ENCODE assay signal across 32 cellular contexts in the genomic region with DNA sequence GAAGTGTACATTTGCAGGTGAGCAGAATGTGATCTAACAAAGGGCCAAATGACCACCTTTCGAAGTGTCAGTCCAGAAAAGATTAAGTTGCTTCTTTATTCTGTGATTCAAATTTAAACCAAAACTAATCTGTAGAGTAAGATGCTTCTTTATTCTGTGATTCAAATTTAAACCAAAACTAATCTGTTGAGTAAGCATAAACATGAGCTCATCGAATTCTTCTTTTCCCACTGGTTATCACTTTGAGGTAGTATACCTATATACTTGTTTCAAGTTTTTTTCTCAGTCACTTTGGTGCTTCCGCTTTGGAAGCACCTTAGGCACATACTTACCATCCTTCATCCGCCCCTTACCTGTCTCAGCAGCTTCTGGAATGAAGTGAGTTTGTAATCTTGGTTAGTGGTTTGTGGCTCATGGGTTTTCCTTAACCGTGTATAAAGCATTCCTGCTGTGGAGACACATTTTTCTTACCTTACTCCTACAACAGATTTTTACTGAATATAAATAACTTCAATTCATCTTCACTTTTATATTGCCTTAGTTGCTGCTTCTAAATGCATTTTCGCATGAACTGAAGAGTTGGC. TPM values are rescaled to one million over a fixed set of nuclear protein-coding genes. Genes with fewer than 3 reads are reported as not detected.
DNase-seq lines count a peak whose midpoint lies in the region; ATAC-seq, FAIRE-seq and TF ChIP-seq lines count a peak whose summit lies in the region.
"Had no signal": no experiment of that assay in that cellular context is flagged by ENCODE, and none has a peak within 500 bp of the region (broad histone marks: within the 10 kb centered on the region; RNA-seq: fewer than 3 reads in every experiment).

No MANE protein-coding gene starts in this region.

- ATAC-seq in HG02870 (IDR thresholded peaks at IDR 0.05; ENCODE audit: unreplicated experiment) (peak; percentile 65), HG03521 (IDR thresholded peaks at IDR 0.05; ENCODE audit: unreplicated experiment) (no peak)
- ATAC-seq: stimulated activated naive CD8-positive, alpha-beta T cell treated with anti-CD3 and anti-CD28 coated beads, Interleukin-15, amount 100 ng/mL, for 72 hours had no signal

- H3K9ac ChIP-seq in neural progenitor cell: no peak overlapping the region
- H3K9ac ChIP-seq: BLaER1, parathyroid adenoma had no signal

- peak; percentile 44 for FAIRE-seq in GM18507 (lab: Jason Lieb, UNC)
- FAIRE-seq: bronchial epithelial cell, H1, islet of Langerhans had no signal

- H3K36me3 ChIP-seq in neural progenitor cell: no peaks in the 10 kb centered on the region
- H3K36me3 ChIP-seq: BLaER1, left ventricle myocardium inferior, Peyer's patch, vagina had no signal

- DNase-seq in GM18507 (ENCODE audit: extremely low spot score, insufficient read length, low read depth) (no peak), astrocyte of the hippocampus (ENCODE audit: low read depth, low spot score) (peak; percentile 45), neural progenitor cell (ENCODE audit: low spot score) (no peak), activated gamma-delta T cell treated with Interleukin-2 at 50 U/mL for 16 hours (no peak), NCI-H524 (lab: John Stamatoyannopoulos, UW) (no peak)
- DNase-seq: activated CD4-positive, alpha-beta memory T cell treated with anti-CD3 and anti-CD28 coated beads for 36 hours; activated naive CD4-positive, alpha-beta T cell treated with anti-CD3 and anti-CD28 coated beads, Interleukin-2, amount 50 U/mL, for 16 hours; amniotic stem cell; erythroblast; Karpas-422; left ventricle myocardium inferior; MV-4-11; NCI-H1436; NCI-H2081; NCI-H69; Peyer's patch; SHP77 treated with DMSO at 0.1 percent for 48 hours; stimulated activated CD4-positive, alpha-beta T cell treated with anti-CD3 and anti-CD28 coated beads, Interleukin-1b, Interleukin-23, amount 100 ng/mL, for 48 hours; stimulated activated CD8-positive, alpha-beta memory T cell treated with anti-CD3 and anti-CD28 coated beads, Interleukin-4, amount 100 ng/mL, for 48 hours; stimulated activated naive CD8-positive, alpha-beta T cell treated with anti-CD3 and anti-CD28 coated beads, Interleukin-15, amount 100 ng/mL, for 72 hours; T-helper 2 cell had no signal

- peaks cover 12% of the 10 kb centered on the region for H3K4me1 Mint-ChIP-seq in neural progenitor cell
- H3K4me1 Mint-ChIP-seq: stimulated activated naive CD8-positive, alpha-beta T cell treated with anti-CD3 and anti-CD28 coated beads, Interleukin-15, amount 100 ng/mL, for 72 hours had no signal

- no peak overlapping the region for H3K27ac Mint-ChIP-seq in neural progenitor cell
- H3K27ac Mint-ChIP-seq: activated CD4-positive, alpha-beta memory T cell treated with anti-CD3 and anti-CD28 coated beads for 36 hours; activated T-helper 1 cell treated with anti-CD3 and anti-CD28 coated beads, Interleukin-12 subunit alpha, Interleukin-12 subunit beta, Interleukin-2, Interleukin-4 antibody, amounts not matched to agents 30 ng/mL and 10 ng/mL and 1 ng/mL, durations not matched to agents 14 hours and 24 hours and 36 hours had no signal

- H3K9me3 ChIP-seq in neural progenitor cell (ENCODE audit: low read depth): no peaks in the 10 kb centered on the region
- H3K9me3 ChIP-seq: BLaER1, left ventricle myocardium inferior, Peyer's patch, vagina had no signal

- no peaks in the 10 kb centered on the region for H4K20me1 ChIP-seq in neural progenitor cell (ENCODE audit: low read depth)
- H4K20me1 ChIP-seq: BLaER1 had no signal

- no peak overlapping the region for H3K4me2 ChIP-seq in neural progenitor cell
- H3K4me2 ChIP-seq: BLaER1 had no signal

- no peaks in the 10 kb centered on the region for H3K9me3 Mint-ChIP-seq in neural progenitor cell
- H3K9me3 Mint-ChIP-seq: activated CD4-positive, alpha-beta memory T cell treated with anti-CD3 and anti-CD28 coated beads for 36 hours; activated T-helper 1 cell treated with anti-CD3 and anti-CD28 coated beads, Interleukin-12 subunit alpha, Interleukin-12 subunit beta, Interleukin-2, Interleukin-4 antibody, amounts not matched to agents 30 ng/mL and 10 ng/mL and 1 ng/mL, durations not matched to agents 14 hours and 24 hours and 36 hours; neural crest cell; stimulated activated naive CD8-positive, alpha-beta T cell treated with anti-CD3 and anti-CD28 coated beads, Interleukin-15, amount 100 ng/mL, for 72 hours had no signal

- no peak overlapping the region for H3K4me3 ChIP-seq in neural progenitor cell
- H3K4me3 ChIP-seq: BLaER1, left ventricle myocardium inferior, Peyer's patch, vagina had no signal

- H2AFZ ChIP-seq in neural progenitor cell (replicated peaks): peak overlapping the region; percentile 1
- H2AFZ ChIP-seq: parathyroid adenoma had no signal

- H3F3A ChIP-seq in neural progenitor cell (ENCODE audit: low read depth): no peaks in the 10 kb centered on the region

- H3K79me2 ChIP-seq in neural progenitor cell (ENCODE audit: low read depth): no peaks in the 10 kb centered on the region
- H3K79me2 ChIP-seq: parathyroid adenoma had no signal

- peaks cover 2% of the 10 kb centered on the region for H3K27me3 Mint-ChIP-seq in neural progenitor cell (ENCODE audit: insufficient read depth, low read depth)
- H3K27me3 Mint-ChIP-seq: stimulated activated naive CD8-positive, alpha-beta T cell treated with anti-CD3 and anti-CD28 coated beads, Interleukin-15, amount 100 ng/mL, for 72 hours had no signal

- no peak for TF ChIP-seq CTCF in neural progenitor cell (IDR thresholded peaks at IDR 0.05)

- no peak overlapping the region for H3K27ac ChIP-seq in neural progenitor cell
- H3K27ac ChIP-seq: BLaER1, left ventricle myocardium inferior, parathyroid adenoma, Peyer's patch, vagina had no signal

- H3K27me3 ChIP-seq in neural progenitor cell: no peaks in the 10 kb centered on the region
- H3K27me3 ChIP-seq: BLaER1, Peyer's patch, vagina had no signal

- no peaks in the 10 kb centered on the region for H3K36me3 Mint-ChIP-seq in neural progenitor cell
- H3K36me3 Mint-ChIP-seq: activated CD4-positive, alpha-beta memory T cell treated with anti-CD3 and anti-CD28 coated beads for 36 hours had no signal

- H3K4me1 ChIP-seq in neural progenitor cell: peaks cover 25% of the 10 kb centered on the region
- H3K4me1 ChIP-seq: Peyer's patch, vagina had no signal

- no peak overlapping the region for H3K4me3 Mint-ChIP-seq in neural progenitor cell
- H3K4me3 Mint-ChIP-seq: activated CD4-positive, alpha-beta memory T cell treated with anti-CD3 and anti-CD28 coated beads for 36 hours; activated T-helper 1 cell treated with anti-CD3 and anti-CD28 coated beads, Interleukin-12 subunit alpha, Interleukin-12 subunit beta, Interleukin-2, Interleukin-4 antibody, amounts not matched to agents 30 ng/mL and 10 ng/mL and 1 ng/mL, durations not matched to agents 14 hours and 24 hours and 36 hours; neural crest cell; stimulated activated naive CD8-positive, alpha-beta T cell treated with anti-CD3 and anti-CD28 coated beads, Interleukin-15, amount 100 ng/mL, for 72 hours had no signal

RNA-seq across cellular contexts. Expression of a gene that starts 40.7 kb away (rescaled TPM):
- 0.09 TPM in 1 of 2 replicates, not detected in the other for total RNA-seq in neural progenitor cell (ENCODE audit: low replicate concordance)
- total RNA-seq: activated CD4-positive, alpha-beta memory T cell treated with anti-CD3 and anti-CD28 coated beads for 36 hours; activated T-helper 1 cell treated with anti-CD3 and anti-CD28 coated beads, Interleukin-12 subunit alpha, Interleukin-12 subunit beta, Interleukin-2, Interleukin-4 antibody, amounts not matched to agents 30 ng/mL and 10 ng/mL and 1 ng/mL, durations not matched to agents 14 hours and 24 hours and 36 hours; bronchial epithelial cell; H1; left ventricle myocardium inferior; mesenteric fat pad; neural crest cell; Peyer's patch; vagina had no signal
